ENCODE assay signal across 1 cellular context in the genomic region with DNA sequence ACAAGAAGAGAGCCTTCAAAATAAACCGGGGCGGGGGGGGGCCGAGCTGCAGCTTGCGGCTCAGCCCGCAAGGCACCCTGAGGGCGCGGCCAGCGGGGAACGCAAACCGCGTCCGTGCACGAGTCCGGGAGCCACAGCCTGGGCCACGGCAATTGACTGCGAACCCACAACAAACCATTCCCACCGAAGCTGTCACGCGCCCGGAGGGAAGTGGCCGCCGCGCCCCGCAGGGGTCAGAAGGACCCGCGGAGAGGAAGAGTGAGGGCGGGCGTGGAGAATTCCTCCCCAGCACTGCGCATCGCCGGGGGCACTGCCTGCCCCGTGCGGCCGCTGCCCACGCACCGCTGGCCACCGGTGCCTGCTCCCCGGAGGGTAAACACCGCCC.
A peak's percentile ranks its signal among the peaks of the same experiment; 100 is the strongest.
TF ChIP-seq lines count a peak whose summit lies in the region.

No MANE protein-coding gene starts in this region.

TF ChIP-seq in HEK293, 187 proteins besides CTCF, POLR2A, EP300 and RAD21 (continued from another document and continues in another):
- TF ChIP-seq ZBTB48 (tag by site-specific recombination; IDR thresholded peaks at IDR 0.05) (0 out of 2 replicates have a peak, but pooled peaks have one; percentile 26), YY1 (tag by site-specific recombination; IDR thresholded peaks at IDR 0.05) (no peak), MZF1 (tag by site-specific recombination; IDR thresholded peaks at IDR 0.05; ENCODE audit: borderline replicate concordance) (no peak), ZNF658 (tag by site-specific recombination; IDR thresholded peaks at IDR 0.05) (no peak), ZFP37 (tag by site-specific recombination; IDR thresholded peaks at IDR 0.05) (no peak), ZFP69B (tag by site-specific recombination; IDR thresholded peaks at IDR 0.05) (no peak), ZBTB8A (tag by site-specific recombination; IDR thresholded peaks at IDR 0.05) (peak; percentile 24), SALL2 (tag by site-specific recombination; IDR thresholded peaks at IDR 0.05; ENCODE audit: borderline replicate concordance) (no peak), ZNF335 (tag by site-specific recombination; conservative IDR thresholded peaks at IDR 0.05) (peak; percentile 82), ZNF266 (tag by site-specific recombination; IDR thresholded peaks at IDR 0.05; ENCODE audit: low read depth) (no peak), SETDB1 (IDR thresholded peaks at IDR 0.05; ENCODE audit: insufficient read length, low read length) (no peak), FEZF1 (tag by site-specific recombination; IDR thresholded peaks at IDR 0.05) (no peak), WT1 (tag by site-specific recombination; IDR thresholded peaks at IDR 0.05) (0 out of 2 replicates have a peak, but pooled peaks have one; percentile 11), KLF16 (tag by site-specific recombination; IDR thresholded peaks at IDR 0.05) (no peak; the same call in 1 of the 2 replicates), ZNF654 (tag by site-specific recombination; IDR thresholded peaks at IDR 0.05; ENCODE audit: low read depth) (no peak), ZBTB1 (tag by site-specific recombination; IDR thresholded peaks at IDR 0.05) (peak; percentile 12; the same call in 1 of the 2 replicates), ZNF248 (tag by site-specific recombination; IDR thresholded peaks at IDR 0.05) (no peak), IKZF3 (tag by site-specific recombination; IDR thresholded peaks at IDR 0.05) (no peak), ZNF311 (tag by site-specific recombination; IDR thresholded peaks at IDR 0.05; ENCODE audit: borderline replicate concordance) (no peak), OSR2 (tag by site-specific recombination; IDR thresholded peaks at IDR 0.05) (no peak), ZNF394 (tag by site-specific recombination; IDR thresholded peaks at IDR 0.05; ENCODE audit: borderline replicate concordance) (no peak), GLIS2 (tag by site-specific recombination; IDR thresholded peaks at IDR 0.05) (peak; percentile 49), ZIC2 (tag by site-specific recombination; IDR thresholded peaks at IDR 0.05) (peak; percentile 75), ZNF354C (tag by site-specific recombination; IDR thresholded peaks at IDR 0.05; ENCODE audit: borderline replicate concordance, low read depth) (no peak), ZNF596 (tag by site-specific recombination; IDR thresholded peaks at IDR 0.05) (no peak), MYNN (tag by site-specific recombination; IDR thresholded peaks at IDR 0.05; ENCODE audit: borderline replicate concordance) (no peak), ZFP3 (tag by site-specific recombination; IDR thresholded peaks at IDR 0.05; ENCODE audit: low read depth) (no peak), ZNF426 (tag by site-specific recombination; IDR thresholded peaks at IDR 0.05) (no peak), ZNF138 (tag by site-specific recombination; IDR thresholded peaks at IDR 0.05; ENCODE audit: borderline replicate concordance) (no peak), SP7 (tag by site-specific recombination; IDR thresholded peaks at IDR 0.05) (0 out of 2 replicates have a peak, but pooled peaks have one; percentile 4), ZNF792 (tag by site-specific recombination; IDR thresholded peaks at IDR 0.05) (no peak), ZNF510 (tag by site-specific recombination; IDR thresholded peaks at IDR 0.05; ENCODE audit: insufficient replicate concordance) (no peak), ZNF585B (tag by site-specific recombination; IDR thresholded peaks at IDR 0.05) (no peak), ZNF624 (tag by site-specific recombination; IDR thresholded peaks at IDR 0.05) (no peak)
- TF ChIP-seq, protein P1, sequence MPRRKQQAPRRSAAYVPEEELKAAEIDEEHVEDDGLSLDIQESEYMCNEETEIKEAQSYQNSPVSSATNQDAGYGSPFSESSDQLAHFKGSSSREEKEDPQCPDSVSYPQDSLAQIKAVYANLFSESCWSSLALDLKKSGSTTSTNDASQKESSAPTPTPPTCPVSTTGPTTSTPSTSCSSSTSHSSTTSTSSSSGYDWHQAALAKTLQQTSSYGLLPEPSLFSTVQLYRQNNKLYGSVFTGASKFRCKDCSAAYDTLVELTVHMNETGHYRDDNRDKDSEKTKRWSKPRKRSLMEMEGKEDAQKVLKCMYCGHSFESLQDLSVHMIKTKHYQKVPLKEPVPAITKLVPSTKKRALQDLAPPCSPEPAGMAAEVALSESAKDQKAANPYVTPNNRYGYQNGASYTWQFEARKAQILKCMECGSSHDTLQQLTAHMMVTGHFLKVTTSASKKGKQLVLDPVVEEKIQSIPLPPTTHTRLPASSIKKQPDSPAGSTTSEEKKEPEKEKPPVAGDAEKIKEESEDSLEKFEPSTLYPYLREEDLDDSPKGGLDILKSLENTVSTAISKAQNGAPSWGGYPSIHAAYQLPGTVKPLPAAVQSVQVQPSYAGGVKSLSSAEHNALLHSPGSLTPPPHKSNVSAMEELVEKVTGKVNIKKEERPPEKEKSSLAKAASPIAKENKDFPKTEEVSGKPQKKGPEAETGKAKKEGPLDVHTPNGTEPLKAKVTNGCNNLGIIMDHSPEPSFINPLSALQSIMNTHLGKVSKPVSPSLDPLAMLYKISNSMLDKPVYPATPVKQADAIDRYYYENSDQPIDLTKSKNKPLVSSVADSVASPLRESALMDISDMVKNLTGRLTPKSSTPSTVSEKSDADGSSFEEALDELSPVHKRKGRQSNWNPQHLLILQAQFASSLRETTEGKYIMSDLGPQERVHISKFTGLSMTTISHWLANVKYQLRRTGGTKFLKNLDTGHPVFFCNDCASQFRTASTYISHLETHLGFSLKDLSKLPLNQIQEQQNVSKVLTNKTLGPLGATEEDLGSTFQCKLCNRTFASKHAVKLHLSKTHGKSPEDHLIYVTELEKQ (tag by site-specific recombination; IDR thresholded peaks at IDR 0.05; ENCODE audit: borderline replicate concordance), result no peak
- TF ChIP-seq, protein P2, sequence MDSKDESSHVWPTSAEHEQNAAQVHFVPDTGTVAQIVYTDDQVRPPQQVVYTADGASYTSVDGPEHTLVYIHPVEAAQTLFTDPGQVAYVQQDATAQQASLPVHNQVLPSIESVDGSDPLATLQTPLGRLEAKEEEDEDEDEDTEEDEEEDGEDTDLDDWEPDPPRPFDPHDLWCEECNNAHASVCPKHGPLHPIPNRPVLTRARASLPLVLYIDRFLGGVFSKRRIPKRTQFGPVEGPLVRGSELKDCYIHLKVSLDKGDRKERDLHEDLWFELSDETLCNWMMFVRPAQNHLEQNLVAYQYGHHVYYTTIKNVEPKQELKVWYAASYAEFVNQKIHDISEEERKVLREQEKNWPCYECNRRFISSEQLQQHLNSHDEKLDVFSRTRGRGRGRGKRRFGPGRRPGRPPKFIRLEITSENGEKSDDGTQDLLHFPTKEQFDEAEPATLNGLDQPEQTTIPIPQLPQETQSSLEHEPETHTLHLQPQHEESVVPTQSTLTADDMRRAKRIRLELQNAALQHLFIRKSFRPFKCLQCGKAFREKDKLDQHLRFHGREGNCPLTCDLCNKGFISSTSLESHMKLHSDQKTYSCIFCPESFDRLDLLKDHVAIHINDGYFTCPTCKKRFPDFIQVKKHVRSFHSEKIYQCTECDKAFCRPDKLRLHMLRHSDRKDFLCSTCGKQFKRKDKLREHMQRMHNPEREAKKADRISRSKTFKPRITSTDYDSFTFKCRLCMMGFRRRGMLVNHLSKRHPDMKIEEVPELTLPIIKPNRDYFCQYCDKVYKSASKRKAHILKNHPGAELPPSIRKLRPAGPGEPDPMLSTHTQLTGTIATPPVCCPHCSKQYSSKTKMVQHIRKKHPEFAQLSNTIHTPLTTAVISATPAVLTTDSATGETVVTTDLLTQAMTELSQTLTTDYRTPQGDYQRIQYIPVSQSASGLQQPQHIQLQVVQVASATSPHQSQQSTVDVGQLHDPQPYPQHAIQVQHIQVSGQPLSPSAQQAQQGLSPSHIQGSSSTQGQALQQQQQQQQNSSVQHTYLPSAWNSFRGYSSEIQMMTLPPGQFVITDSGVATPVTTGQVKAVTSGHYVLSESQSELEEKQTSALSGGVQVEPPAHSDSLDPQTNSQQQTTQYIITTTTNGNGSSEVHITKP (tag by site-specific recombination; IDR thresholded peaks at IDR 0.05), result no peak
- TF ChIP-seq, protein P3, sequence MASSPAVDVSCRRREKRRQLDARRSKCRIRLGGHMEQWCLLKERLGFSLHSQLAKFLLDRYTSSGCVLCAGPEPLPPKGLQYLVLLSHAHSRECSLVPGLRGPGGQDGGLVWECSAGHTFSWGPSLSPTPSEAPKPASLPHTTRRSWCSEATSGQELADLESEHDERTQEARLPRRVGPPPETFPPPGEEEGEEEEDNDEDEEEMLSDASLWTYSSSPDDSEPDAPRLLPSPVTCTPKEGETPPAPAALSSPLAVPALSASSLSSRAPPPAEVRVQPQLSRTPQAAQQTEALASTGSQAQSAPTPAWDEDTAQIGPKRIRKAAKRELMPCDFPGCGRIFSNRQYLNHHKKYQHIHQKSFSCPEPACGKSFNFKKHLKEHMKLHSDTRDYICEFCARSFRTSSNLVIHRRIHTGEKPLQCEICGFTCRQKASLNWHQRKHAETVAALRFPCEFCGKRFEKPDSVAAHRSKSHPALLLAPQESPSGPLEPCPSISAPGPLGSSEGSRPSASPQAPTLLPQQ (tag by site-specific recombination; IDR thresholded peaks at IDR 0.05), result no peak
- TF ChIP-seq, protein P4, sequence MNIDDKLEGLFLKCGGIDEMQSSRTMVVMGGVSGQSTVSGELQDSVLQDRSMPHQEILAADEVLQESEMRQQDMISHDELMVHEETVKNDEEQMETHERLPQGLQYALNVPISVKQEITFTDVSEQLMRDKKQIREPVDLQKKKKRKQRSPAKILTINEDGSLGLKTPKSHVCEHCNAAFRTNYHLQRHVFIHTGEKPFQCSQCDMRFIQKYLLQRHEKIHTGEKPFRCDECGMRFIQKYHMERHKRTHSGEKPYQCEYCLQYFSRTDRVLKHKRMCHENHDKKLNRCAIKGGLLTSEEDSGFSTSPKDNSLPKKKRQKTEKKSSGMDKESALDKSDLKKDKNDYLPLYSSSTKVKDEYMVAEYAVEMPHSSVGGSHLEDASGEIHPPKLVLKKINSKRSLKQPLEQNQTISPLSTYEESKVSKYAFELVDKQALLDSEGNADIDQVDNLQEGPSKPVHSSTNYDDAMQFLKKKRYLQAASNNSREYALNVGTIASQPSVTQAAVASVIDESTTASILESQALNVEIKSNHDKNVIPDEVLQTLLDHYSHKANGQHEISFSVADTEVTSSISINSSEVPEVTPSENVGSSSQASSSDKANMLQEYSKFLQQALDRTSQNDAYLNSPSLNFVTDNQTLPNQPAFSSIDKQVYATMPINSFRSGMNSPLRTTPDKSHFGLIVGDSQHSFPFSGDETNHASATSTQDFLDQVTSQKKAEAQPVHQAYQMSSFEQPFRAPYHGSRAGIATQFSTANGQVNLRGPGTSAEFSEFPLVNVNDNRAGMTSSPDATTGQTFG (tag by site-specific recombination; IDR thresholded peaks at IDR 0.05; ENCODE audit: borderline replicate concordance), result no peak
- TF ChIP-seq, protein P5, sequence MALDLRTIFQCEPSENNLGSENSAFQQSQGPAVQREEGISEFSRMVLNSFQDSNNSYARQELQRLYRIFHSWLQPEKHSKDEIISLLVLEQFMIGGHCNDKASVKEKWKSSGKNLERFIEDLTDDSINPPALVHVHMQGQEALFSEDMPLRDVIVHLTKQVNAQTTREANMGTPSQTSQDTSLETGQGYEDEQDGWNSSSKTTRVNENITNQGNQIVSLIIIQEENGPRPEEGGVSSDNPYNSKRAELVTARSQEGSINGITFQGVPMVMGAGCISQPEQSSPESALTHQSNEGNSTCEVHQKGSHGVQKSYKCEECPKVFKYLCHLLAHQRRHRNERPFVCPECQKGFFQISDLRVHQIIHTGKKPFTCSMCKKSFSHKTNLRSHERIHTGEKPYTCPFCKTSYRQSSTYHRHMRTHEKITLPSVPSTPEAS (tag by site-specific recombination; IDR thresholded peaks at IDR 0.05), result no peak
- TF ChIP-seq, protein P6, sequence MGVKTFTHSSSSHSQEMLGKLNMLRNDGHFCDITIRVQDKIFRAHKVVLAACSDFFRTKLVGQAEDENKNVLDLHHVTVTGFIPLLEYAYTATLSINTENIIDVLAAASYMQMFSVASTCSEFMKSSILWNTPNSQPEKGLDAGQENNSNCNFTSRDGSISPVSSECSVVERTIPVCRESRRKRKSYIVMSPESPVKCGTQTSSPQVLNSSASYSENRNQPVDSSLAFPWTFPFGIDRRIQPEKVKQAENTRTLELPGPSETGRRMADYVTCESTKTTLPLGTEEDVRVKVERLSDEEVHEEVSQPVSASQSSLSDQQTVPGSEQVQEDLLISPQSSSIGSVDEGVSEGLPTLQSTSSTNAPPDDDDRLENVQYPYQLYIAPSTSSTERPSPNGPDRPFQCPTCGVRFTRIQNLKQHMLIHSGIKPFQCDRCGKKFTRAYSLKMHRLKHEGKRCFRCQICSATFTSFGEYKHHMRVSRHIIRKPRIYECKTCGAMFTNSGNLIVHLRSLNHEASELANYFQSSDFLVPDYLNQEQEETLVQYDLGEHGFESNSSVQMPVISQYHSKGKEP (tag by site-specific recombination; IDR thresholded peaks at IDR 0.05), result no peak
- TF ChIP-seq, protein P7, sequence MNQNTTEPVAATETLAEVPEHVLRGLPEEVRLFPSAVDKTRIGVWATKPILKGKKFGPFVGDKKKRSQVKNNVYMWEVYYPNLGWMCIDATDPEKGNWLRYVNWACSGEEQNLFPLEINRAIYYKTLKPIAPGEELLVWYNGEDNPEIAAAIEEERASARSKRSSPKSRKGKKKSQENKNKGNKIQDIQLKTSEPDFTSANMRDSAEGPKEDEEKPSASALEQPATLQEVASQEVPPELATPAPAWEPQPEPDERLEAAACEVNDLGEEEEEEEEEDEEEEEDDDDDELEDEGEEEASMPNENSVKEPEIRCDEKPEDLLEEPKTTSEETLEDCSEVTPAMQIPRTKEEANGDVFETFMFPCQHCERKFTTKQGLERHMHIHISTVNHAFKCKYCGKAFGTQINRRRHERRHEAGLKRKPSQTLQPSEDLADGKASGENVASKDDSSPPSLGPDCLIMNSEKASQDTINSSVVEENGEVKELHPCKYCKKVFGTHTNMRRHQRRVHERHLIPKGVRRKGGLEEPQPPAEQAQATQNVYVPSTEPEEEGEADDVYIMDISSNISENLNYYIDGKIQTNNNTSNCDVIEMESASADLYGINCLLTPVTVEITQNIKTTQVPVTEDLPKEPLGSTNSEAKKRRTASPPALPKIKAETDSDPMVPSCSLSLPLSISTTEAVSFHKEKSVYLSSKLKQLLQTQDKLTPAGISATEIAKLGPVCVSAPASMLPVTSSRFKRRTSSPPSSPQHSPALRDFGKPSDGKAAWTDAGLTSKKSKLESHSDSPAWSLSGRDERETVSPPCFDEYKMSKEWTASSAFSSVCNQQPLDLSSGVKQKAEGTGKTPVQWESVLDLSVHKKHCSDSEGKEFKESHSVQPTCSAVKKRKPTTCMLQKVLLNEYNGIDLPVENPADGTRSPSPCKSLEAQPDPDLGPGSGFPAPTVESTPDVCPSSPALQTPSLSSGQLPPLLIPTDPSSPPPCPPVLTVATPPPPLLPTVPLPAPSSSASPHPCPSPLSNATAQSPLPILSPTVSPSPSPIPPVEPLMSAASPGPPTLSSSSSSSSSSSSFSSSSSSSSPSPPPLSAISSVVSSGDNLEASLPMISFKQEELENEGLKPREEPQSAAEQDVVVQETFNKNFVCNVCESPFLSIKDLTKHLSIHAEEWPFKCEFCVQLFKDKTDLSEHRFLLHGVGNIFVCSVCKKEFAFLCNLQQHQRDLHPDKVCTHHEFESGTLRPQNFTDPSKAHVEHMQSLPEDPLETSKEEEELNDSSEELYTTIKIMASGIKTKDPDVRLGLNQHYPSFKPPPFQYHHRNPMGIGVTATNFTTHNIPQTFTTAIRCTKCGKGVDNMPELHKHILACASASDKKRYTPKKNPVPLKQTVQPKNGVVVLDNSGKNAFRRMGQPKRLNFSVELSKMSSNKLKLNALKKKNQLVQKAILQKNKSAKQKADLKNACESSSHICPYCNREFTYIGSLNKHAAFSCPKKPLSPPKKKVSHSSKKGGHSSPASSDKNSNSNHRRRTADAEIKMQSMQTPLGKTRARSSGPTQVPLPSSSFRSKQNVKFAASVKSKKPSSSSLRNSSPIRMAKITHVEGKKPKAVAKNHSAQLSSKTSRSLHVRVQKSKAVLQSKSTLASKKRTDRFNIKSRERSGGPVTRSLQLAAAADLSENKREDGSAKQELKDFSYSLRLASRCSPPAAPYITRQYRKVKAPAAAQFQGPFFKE (tag by site-specific recombination; IDR thresholded peaks at IDR 0.05; ENCODE audit: borderline replicate concordance), result no peak
